ENCODE assay signal across 1 cellular context in genomic region chr19:34131100-34131499, GRCh38.
TF ChIP-seq lines count a peak whose summit lies in the region.

No MANE protein-coding gene starts in this region.

TF ChIP-seq in HEK293, 187 proteins besides CTCF, POLR2A, EP300 and RAD21 (continued from another document):
- no peak for TF ChIP-seq ZBTB6 (tag by site-specific recombination; IDR thresholded peaks at IDR 0.05)
- TF ChIP-seq ZBTB20 (tag by site-specific recombination; IDR thresholded peaks at IDR 0.05), result no peak
- no peak for TF ChIP-seq ZNF837 (tag by site-specific recombination; IDR thresholded peaks at IDR 0.05)
- no peak for TF ChIP-seq ZNF2 (tag by site-specific recombination; IDR thresholded peaks at IDR 0.05)
- no peak for TF ChIP-seq HOXC10 (CRISPR knock-in tag; IDR thresholded peaks at IDR 0.05)
- TF ChIP-seq ZBTB8A (tag by site-specific recombination; IDR thresholded peaks at IDR 0.05), result no peak
- TF ChIP-seq ZNF677 (tag by site-specific recombination; IDR thresholded peaks at IDR 0.05), result no peak
- no peak for TF ChIP-seq MEIS1 (CRISPR knock-in tag; IDR thresholded peaks at IDR 0.05; ENCODE audit: borderline replicate concordance)
